ENCODE assay signal across 8 cellular contexts in the genomic region with DNA sequence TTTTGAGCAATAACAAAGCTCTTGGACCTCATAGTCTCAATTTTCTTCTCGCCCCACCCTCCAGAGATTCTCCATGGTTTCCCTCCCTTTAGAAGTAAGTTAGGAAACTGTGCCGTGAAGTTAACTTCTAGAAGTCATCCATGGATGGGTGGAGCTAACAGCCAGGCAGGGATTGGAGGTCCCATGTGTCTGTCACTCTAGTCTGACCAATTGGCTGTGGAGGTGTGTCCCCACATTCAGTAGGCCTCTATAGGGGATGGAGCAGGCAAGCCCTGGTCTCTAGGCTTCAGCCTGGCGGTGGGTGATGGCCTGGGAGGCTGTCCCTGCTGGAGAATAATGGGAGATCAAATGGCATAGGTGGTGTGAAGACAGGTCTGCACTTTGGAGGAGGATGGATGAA. TPM values are rescaled to one million over a fixed set of nuclear protein-coding genes. Genes with fewer than 3 reads are reported as not detected.
DNase-seq lines count a peak whose midpoint lies in the region; ATAC-seq, FAIRE-seq and TF ChIP-seq lines count a peak whose summit lies in the region.

No MANE protein-coding gene starts in this region.

- no peak for ATAC-seq in HG03457 (IDR thresholded peaks at IDR 0.05; ENCODE audit: unreplicated experiment)

- H3K4me3 ChIP-seq in kidney (ENCODE audit: low read length in 2 of 2): no peak overlapping the region

- H3K9me3 ChIP-seq in kidney (ENCODE audit: control insufficient read depth in 1 of 2, low read length in 2 of 2): peaks cover 0 to 5% of the 10 kb centered on the region in 2 donors

- intact Hi-C loops in activated CD4-positive, alpha-beta T cell treated with anti-CD3 and anti-CD28 coated beads, Interleukin-2, amount 10 ng/mL, durations not matched to agents 24 days and 14 days (cut with micrococcal nuclease): no loop called here
- intact Hi-C loops in kidney (cut with DNase I): loop anchor here (10.0 kb wide), 1 partner anchor 345 kb away; no protein-coding TSS in a partner anchor

- no peak overlapping the region for H3K27ac Mint-ChIP-seq in HFFc6
- H3K27ac Mint-ChIP-seq in activated CD4-positive, alpha-beta T cell treated with anti-CD3 and anti-CD28 coated beads, Interleukin-2, amount 10 ng/mL, durations not matched to agents 24 days and 14 days: no peak overlapping the region
- H3K27ac Mint-ChIP-seq in glutamatergic neuron (ENCODE audit: unreplicated experiment): no peak overlapping the region

- H3K4me1 Mint-ChIP-seq in HFFc6 (ENCODE audit: low read depth) (no peaks in the 10 kb centered on the region), glutamatergic neuron (ENCODE audit: low read depth, unreplicated experiment) (peaks cover 26% of the 10 kb centered on the region)
- no peaks in the 10 kb centered on the region for H3K4me1 Mint-ChIP-seq in activated CD4-positive, alpha-beta T cell treated with anti-CD3 and anti-CD28 coated beads, Interleukin-2, amount 10 ng/mL, durations not matched to agents 24 days and 14 days

- H3K36me3 Mint-ChIP-seq in HFFc6 (ENCODE audit: low read depth): no peaks in the 10 kb centered on the region
- H3K36me3 Mint-ChIP-seq in activated CD4-positive, alpha-beta T cell treated with anti-CD3 and anti-CD28 coated beads, Interleukin-2, amount 10 ng/mL, durations not matched to agents 24 days and 14 days (ENCODE audit: low read depth): no peaks in the 10 kb centered on the region
- peaks cover 9% of the 10 kb centered on the region for H3K36me3 Mint-ChIP-seq in glutamatergic neuron (ENCODE audit: unreplicated experiment)

- H3K4me3 Mint-ChIP-seq in HFFc6 (no peak overlapping the region), glutamatergic neuron (ENCODE audit: unreplicated experiment) (no peak overlapping the region)
- no peak overlapping the region for H3K4me3 Mint-ChIP-seq in activated CD4-positive, alpha-beta T cell treated with anti-CD3 and anti-CD28 coated beads, Interleukin-2, amount 10 ng/mL, durations not matched to agents 24 days and 14 days

- no peak for FAIRE-seq in kidney (lab: Jason Lieb, UNC)

- no peaks in the 10 kb centered on the region for H3K4me1 ChIP-seq in kidney (ENCODE audit: control insufficient read depth in 1 of 2, insufficient read depth in 1 of 2, low read depth in 1 of 2, low read length in 2 of 2)

- no peak overlapping the region for H3K27ac ChIP-seq in kidney (ENCODE audit: low read depth in 2 of 2, low read length in 2 of 2)

- H3K9ac ChIP-seq in kidney (ENCODE audit: low read length in 2 of 2): no peak overlapping the region

- H3K27me3 Mint-ChIP-seq in HFFc6 (ENCODE audit: insufficient read depth): peaks cover 59% of the 10 kb centered on the region
- no peaks in the 10 kb centered on the region for H3K27me3 Mint-ChIP-seq in activated CD4-positive, alpha-beta T cell treated with anti-CD3 and anti-CD28 coated beads, Interleukin-2, amount 10 ng/mL, durations not matched to agents 24 days and 14 days
- H3K27me3 Mint-ChIP-seq in glutamatergic neuron (ENCODE audit: unreplicated experiment): peaks cover 10% of the 10 kb centered on the region

- DNase-seq in CD1c-positive myeloid dendritic cell (ENCODE audit: extremely low spot score): peak; percentile 52
- DNase-seq in HFFc6: peak; percentile 82
- DNase-seq in activated CD4-positive, alpha-beta T cell treated with anti-CD3 and anti-CD28 coated beads, Interleukin-2, amount 10 ng/mL, durations not matched to agents 24 days and 14 days: peak; percentile 71
- DNase-seq in glutamatergic neuron: peak; percentile 52
- DNase-seq in LoVo (ENCODE audit: low spot score): no peak
- DNase-seq in kidney: no peak
- no peak for DNase-seq in NCI-H748 (lab: John Stamatoyannopoulos, UW; ENCODE audit: unreplicated experiment)

- no peaks in the 10 kb centered on the region for H3K36me3 ChIP-seq in kidney (ENCODE audit: control insufficient read depth in 1 of 2, insufficient read depth in 2 of 2, low read length in 2 of 2)

- TF ChIP-seq CTCF in HFFc6 (IDR thresholded peaks at IDR 0.05) (no peak), glutamatergic neuron (IDR thresholded peaks at IDR 0.05; ENCODE audit: partially characterized antibody, unreplicated experiment) (no peak), kidney (IDR thresholded peaks at IDR 0.05; ENCODE audit: borderline replicate concordance, extremely low read depth, insufficient read depth) (no peak)

- peaks cover 6% of the 10 kb centered on the region; the same call in 1 of the 2 replicates for H3K9me3 Mint-ChIP-seq in HFFc6
- H3K9me3 Mint-ChIP-seq in activated CD4-positive, alpha-beta T cell treated with anti-CD3 and anti-CD28 coated beads, Interleukin-2, amount 10 ng/mL, durations not matched to agents 24 days and 14 days: no peaks in the 10 kb centered on the region
- H3K9me3 Mint-ChIP-seq in glutamatergic neuron (ENCODE audit: unreplicated experiment): peaks cover 9% of the 10 kb centered on the region

RNA-seq across cellular contexts. Expression of gene TP53I11, which starts 50.7 kb away (rescaled TPM):
- 1 to 10 TPM; 1.1 to 2.9 (median 1.8) TPM for total RNA-seq in HFFc6 (2021; fragmentation: NEBNext Ultra II Directional; extraction: Animal tissue kit (Norgen Biotek cat#: 25700))
- total RNA-seq in activated CD4-positive, alpha-beta T cell treated with anti-CD3 and anti-CD28 coated beads, Interleukin-2, amount 10 ng/mL, durations not matched to agents 24 days and 14 days: 8.6 and 9.1 TPM in 2 replicates
- 420 TPM for total RNA-seq in glutamatergic neuron (ENCODE audit: unreplicated experiment)
- total RNA-seq in kidney: 35.3 TPM
- polyA plus RNA-seq in kidney (ENCODE audit: insufficient read depth, low read depth, low replicate concordance): 25.7 TPM

Comparison
In these comparisons a context has a peak if more than half of its experiments do, and no peak if none do; other contexts are left out.
1. DNase-seq: peak in CD1c-positive myeloid dendritic cell (single experiment), HFFc6 (single experiment), activated CD4-positive, alpha-beta T cell treated with anti-CD3 and anti-CD28 coated beads, Interleukin-2, amount 10 ng/mL, durations not matched to agents 24 days and 14 days (single experiment) and glutamatergic neuron (single experiment); none in LoVo (single experiment), kidney (single experiment) and NCI-H748 (single experiment).
2. RNA of gene TP53I11, which starts 50.7 kb away (total RNA-seq): 420 TPM in glutamatergic neuron (single experiment); 35.3 TPM in kidney (single experiment), 8.6 to 9.1 TPM in activated CD4-positive, alpha-beta T cell treated with anti-CD3 and anti-CD28 coated beads, Interleukin-2, amount 10 ng/mL, durations not matched to agents 24 days and 14 days and 1.1 to 2.9 TPM in HFFc6; every median in the first group is over 10 times any median in the second.